9 cellular contexts compared by ENCODE assay signal in the genomic region with DNA sequence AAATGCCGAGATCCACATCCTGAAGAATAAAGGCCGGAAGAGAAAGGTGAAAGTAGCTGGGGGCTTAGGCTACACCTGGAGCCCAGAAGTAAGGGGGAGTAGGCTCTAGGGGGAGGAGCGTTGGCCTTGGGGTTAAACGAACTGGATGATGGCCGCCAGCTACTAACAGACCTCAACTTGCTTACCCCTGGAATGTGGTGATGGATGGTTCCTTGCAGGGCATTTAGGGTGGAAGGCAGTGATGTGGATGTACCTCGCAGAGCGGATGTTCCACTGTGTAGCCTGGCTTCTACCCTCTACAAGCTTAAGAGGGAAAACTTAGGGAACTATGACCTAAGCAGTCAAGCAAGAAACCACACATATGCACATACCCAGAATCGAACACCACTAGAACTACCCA. TPM values are rescaled to one million over a fixed set of nuclear protein-coding genes. Genes with fewer than 3 reads are reported as not detected.
A peak's percentile ranks its signal among the peaks of the same experiment; 100 is the strongest.
DNase-seq lines count a peak whose midpoint lies in the region; ATAC-seq and TF ChIP-seq lines count a peak whose summit lies in the region.
"Had no signal": no experiment of that assay in that cellular context is flagged by ENCODE, and none has a peak within 500 bp of the region (broad histone marks: within the 10 kb centered on the region; RNA-seq: fewer than 3 reads in every experiment).

No MANE protein-coding gene starts in this region.

- no peak for TF ChIP-seq CTCF in left ventricle myocardium inferior (IDR thresholded peaks at IDR 0.05; ENCODE audit: borderline replicate concordance)
- no peak for TF ChIP-seq CTCF in right atrium auricular region (IDR thresholded peaks at IDR 0.05)
- no peak for TF ChIP-seq CTCF in vagina (IDR thresholded peaks at IDR 0.05)

- H3K9me3 ChIP-seq in left ventricle myocardium inferior (replicated peaks) (no peaks in the 10 kb centered on the region), right atrium auricular region (no peaks in the 10 kb centered on the region), mucosa of stomach (ENCODE audit: control insufficient read depth, low read length) (no peaks in the 10 kb centered on the region), vagina (no peaks in the 10 kb centered on the region)

- intact Hi-C loops in left ventricle myocardium inferior (cut with micrococcal nuclease) = no loop called here
- intact Hi-C loops in vagina (cut with DNase I) = no loop called here

- H3K4me3 Mint-ChIP-seq in activated naive CD8-positive, alpha-beta T cell treated with anti-CD3 and anti-CD28 coated beads, Interleukin-2, amount 10 ng/mL, durations not matched to agents 7 days and 5 days = peak overlapping the region; percentile 100

- no peaks in the 10 kb centered on the region for H3K9me3 Mint-ChIP-seq in activated naive CD8-positive, alpha-beta T cell treated with anti-CD3 and anti-CD28 coated beads, Interleukin-2, amount 10 ng/mL, durations not matched to agents 7 days and 5 days

- TF ChIP-seq POLR2A in vagina (IDR thresholded peaks at IDR 0.05) = no peak

- ATAC-seq in activated naive CD8-positive, alpha-beta T cell treated with anti-CD3 and anti-CD28 coated beads, Interleukin-2, amount 10 ng/mL, durations not matched to agents 7 days and 5 days (ENCODE audit: low read depth) = no peak
- ATAC-seq in HG02678 (IDR thresholded peaks at IDR 0.05; ENCODE audit: unreplicated experiment) (no peak), HG02938 (IDR thresholded peaks at IDR 0.05; ENCODE audit: unreplicated experiment) (no peak)

- H3K27me3 ChIP-seq in left ventricle myocardium inferior (ENCODE audit: low read depth) (no peaks in the 10 kb centered on the region), right atrium auricular region (no peaks in the 10 kb centered on the region), mucosa of stomach (ENCODE audit: control insufficient read depth, insufficient read depth, low read length) (no peaks in the 10 kb centered on the region), vagina (no peaks in the 10 kb centered on the region)

- H3K36me3 ChIP-seq in left ventricle myocardium inferior (peaks cover 29% of the 10 kb centered on the region), right atrium auricular region (peaks cover 20% of the 10 kb centered on the region), mucosa of stomach (ENCODE audit: control insufficient read depth, insufficient read depth, low read length) (peaks cover 10% of the 10 kb centered on the region), vagina (peaks cover 0 to 19% of the 10 kb centered on the region in 2 donors)

- peak overlapping the region; percentile 97 for H3K4me3 ChIP-seq in left ventricle myocardium inferior
- H3K4me3 ChIP-seq in right atrium auricular region = no peak overlapping the region
- no peak overlapping the region for H3K4me3 ChIP-seq in mucosa of stomach (ENCODE audit: low read length)
- H3K4me3 ChIP-seq in vagina = peak overlapping the region in 1 of 2 donors; percentile 91

- DNase-seq in left ventricle myocardium inferior (no peak), right atrium auricular region (ENCODE audit: low spot score) (no peak), vagina (ENCODE audit: extremely low spot score in 2 of 2) (no peak), NCI-H1436 treated with DMSO at 0.1 percent for 48 hours (lab: John Stamatoyannopoulos, UW) (no peak)
- no peak for DNase-seq in activated naive CD8-positive, alpha-beta T cell treated with anti-CD3 and anti-CD28 coated beads, Interleukin-2, amount 10 ng/mL, durations not matched to agents 7 days and 5 days
- DNase-seq: small intestine had no signal

- peaks cover 40% of the 10 kb centered on the region for H3K36me3 Mint-ChIP-seq in activated naive CD8-positive, alpha-beta T cell treated with anti-CD3 and anti-CD28 coated beads, Interleukin-2, amount 10 ng/mL, durations not matched to agents 7 days and 5 days

- H3K4me1 Mint-ChIP-seq in activated naive CD8-positive, alpha-beta T cell treated with anti-CD3 and anti-CD28 coated beads, Interleukin-2, amount 10 ng/mL, durations not matched to agents 7 days and 5 days = peaks cover 22% of the 10 kb centered on the region

- H3K4me1 ChIP-seq in left ventricle myocardium inferior = peaks cover 36% of the 10 kb centered on the region
- peaks cover 0 to 35% of the 10 kb centered on the region in 2 donors for H3K4me1 ChIP-seq in right atrium auricular region
- peaks cover 27% of the 10 kb centered on the region for H3K4me1 ChIP-seq in mucosa of stomach (ENCODE audit: control insufficient read depth, insufficient read depth, low read length)
- H3K4me1 ChIP-seq in vagina = peaks cover 30% of the 10 kb centered on the region

- H3K27ac Mint-ChIP-seq in activated naive CD8-positive, alpha-beta T cell treated with anti-CD3 and anti-CD28 coated beads, Interleukin-2, amount 10 ng/mL, durations not matched to agents 7 days and 5 days = peak overlapping the region; percentile 96

- POLR2A ChIA-PET in activated naive CD8-positive, alpha-beta T cell treated with anti-CD3 and anti-CD28 coated beads, Interleukin-2, amount 10 ng/mL, durations not matched to agents 7 days and 5 days (lab: Charles Lee) = interaction anchor here (0.6 to 8.7 kb wide), 14 partner anchors 9 to 166 kb away, joined by 3 to 165 read pairs (median 4); partner anchors contain the start of genes C16orf54, KIF22, PAGR1 and TMEM219

- peak overlapping the region; percentile 100 for H3K27ac ChIP-seq in left ventricle myocardium inferior (replicated peaks)
- H3K27ac ChIP-seq in right atrium auricular region = peak overlapping the region in 1 of 2 donors; percentile 100
- H3K27ac ChIP-seq in vagina = peak overlapping the region; percentile 98

- H3K27me3 Mint-ChIP-seq in activated naive CD8-positive, alpha-beta T cell treated with anti-CD3 and anti-CD28 coated beads, Interleukin-2, amount 10 ng/mL, durations not matched to agents 7 days and 5 days = no peaks in the 10 kb centered on the region

- H3K9ac ChIP-seq in mucosa of stomach (ENCODE audit: low read length) = peak overlapping the region; percentile 96

RNA-seq across cellular contexts. Expression of gene MAZ, which starts 2.3 kb away (rescaled TPM):
- total RNA-seq in left ventricle myocardium inferior = 77.6 TPM
- 10 to 100 TPM; 33.0 to 86.6 TPM for total RNA-seq in right atrium auricular region
- 100 to 1,000 TPM; 395 to 418 TPM for total RNA-seq in activated naive CD8-positive, alpha-beta T cell treated with anti-CD3 and anti-CD28 coated beads, Interleukin-2, amount 10 ng/mL, durations not matched to agents 7 days and 5 days
- total RNA-seq in vagina = 87.7 TPM

RNA-seq across cellular contexts. Expression of gene PRRT2, which starts 8.0 kb away (rescaled TPM):
- total RNA-seq in left ventricle myocardium inferior (2.1 TPM), right atrium auricular region (under 1 TPM; 0.51 to 0.52 TPM), vagina (20.4 TPM)
- total RNA-seq in activated naive CD8-positive, alpha-beta T cell treated with anti-CD3 and anti-CD28 coated beads, Interleukin-2, amount 10 ng/mL, durations not matched to agents 7 days and 5 days = 1 to 10 TPM; 2.2 to 2.3 TPM

RNA-seq across cellular contexts. Expression of gene PAGR1, which starts 11.9 kb away (rescaled TPM):
- total RNA-seq in left ventricle myocardium inferior = 12.9 TPM
- 10 to 100 TPM; 23.5 to 27.3 TPM for total RNA-seq in right atrium auricular region
- 10 to 100 TPM; 29.8 to 34.3 TPM for total RNA-seq in activated naive CD8-positive, alpha-beta T cell treated with anti-CD3 and anti-CD28 coated beads, Interleukin-2, amount 10 ng/mL, durations not matched to agents 7 days and 5 days
- total RNA-seq in vagina = 23.6 TPM

RNA-seq across cellular contexts. Expression of gene KIF22, which starts 13.5 kb away (rescaled TPM):
- total RNA-seq in left ventricle myocardium inferior (46.9 TPM), right atrium auricular region (10 to 100 TPM; 10.1 to 17.1 TPM), vagina (18.9 TPM)
- 100 to 1,000 TPM; 191 to 199 TPM for total RNA-seq in activated naive CD8-positive, alpha-beta T cell treated with anti-CD3 and anti-CD28 coated beads, Interleukin-2, amount 10 ng/mL, durations not matched to agents 7 days and 5 days

RNA-seq across cellular contexts. Expression of gene MVP, which starts 16.2 kb away (rescaled TPM):
- 38.6 TPM for total RNA-seq in left ventricle myocardium inferior
- 10 to 100 TPM; 44.4 to 77.9 TPM for total RNA-seq in right atrium auricular region
- 100 to 1,000 TPM; 130 to 136 TPM for total RNA-seq in activated naive CD8-positive, alpha-beta T cell treated with anti-CD3 and anti-CD28 coated beads, Interleukin-2, amount 10 ng/mL, durations not matched to agents 7 days and 5 days
- 111 TPM for total RNA-seq in vagina
